Comparison of ENCODE assay signal across 21 cellular contexts in genomic region chr5:169218176-169218575, GRCh38.
"Had no signal": no experiment of that assay in that cellular context is flagged by ENCODE, and none has a peak within 500 bp of the region (broad histone marks: within the 10 kb centered on the region; RNA-seq: fewer than 3 reads in every experiment).

No MANE protein-coding gene starts in this region.

- DNase-seq: activated CD4-positive, alpha-beta memory T cell treated with anti-CD3 and anti-CD28 coated beads, Interleukin-2, amount 10 ng/mL, durations not matched to agents 7 days and 5 days; activated CD4-positive, alpha-beta T cell treated with anti-CD3 and anti-CD28 coated beads for 36 hours; activated CD8-positive, alpha-beta memory T cell treated with anti-CD3 and anti-CD28 coated beads, Interleukin-2, amount 10 ng/mL, durations not matched to agents 7 days and 5 days; activated naive CD4-positive, alpha-beta T cell treated with Interleukin-2 at 50 U/mL for 16 hours; activated naive CD8-positive, alpha-beta T cell treated with anti-CD3 and anti-CD28 coated beads, Interleukin-2, amount 10 ng/mL, durations not matched to agents 7 days and 5 days; amygdala; colonic mucosa; gastrocnemius medialis; head of caudate nucleus; kidney glomerular epithelial cell; left ventricle myocardium superior; naive B cell; pancreas; sigmoid colon; stimulated activated CD4-positive, alpha-beta T cell treated with anti-CD3 and anti-CD28 coated beads, Interleukin-4, amount 100 ng/mL, for 4 hours had no signal

- ATAC-seq: activated CD4-positive, alpha-beta T cell treated with anti-CD3 and anti-CD28 coated beads for 36 hours; activated CD8-positive, alpha-beta memory T cell treated with anti-CD3 and anti-CD28 coated beads, Interleukin-2, amount 10 ng/mL, durations not matched to agents 7 days and 5 days; body of pancreas; gastrocnemius medialis; left ventricle myocardium superior; stimulated activated memory B cell treated with anti-CD40 and anti-IgM and Interleukin-4, amounts not matched to agents 10 μg/mL and 1 μg/mL and 100 μg/mL, for 72 hours; WTC11 had no signal

- H3K4me3 ChIP-seq: body of pancreas, colonic mucosa, gastrocnemius medialis, pancreas, sigmoid colon, thyroid gland had no signal

- H3K27ac Mint-ChIP-seq: activated CD4-positive, alpha-beta memory T cell treated with anti-CD3 and anti-CD28 coated beads, Interleukin-2, amount 10 ng/mL, durations not matched to agents 7 days and 5 days; activated CD4-positive, alpha-beta T cell treated with anti-CD3 and anti-CD28 coated beads for 36 hours; activated CD8-positive, alpha-beta memory T cell treated with anti-CD3 and anti-CD28 coated beads, Interleukin-2, amount 10 ng/mL, durations not matched to agents 7 days and 5 days; activated naive CD8-positive, alpha-beta T cell treated with anti-CD3 and anti-CD28 coated beads, Interleukin-2, amount 10 ng/mL, durations not matched to agents 7 days and 5 days; naive B cell; stimulated activated memory B cell treated with anti-CD40 and anti-IgM and Interleukin-4, amounts not matched to agents 10 μg/mL and 1 μg/mL and 100 μg/mL, for 72 hours; T-helper 2 cell treated with Interferon-gamma antibody and Interleukin-4, amounts not matched to agents 5 μg/mL and 100 μg/mL, for 36 hours; WTC11 had no signal

- H3K27ac ChIP-seq: body of pancreas, colonic mucosa, gastrocnemius medialis, neutrophil, pancreas, sigmoid colon, thyroid gland had no signal

- H3K9me3 Mint-ChIP-seq: activated CD4-positive, alpha-beta memory T cell treated with anti-CD3 and anti-CD28 coated beads, Interleukin-2, amount 10 ng/mL, durations not matched to agents 7 days and 5 days; activated naive CD8-positive, alpha-beta T cell treated with anti-CD3 and anti-CD28 coated beads, Interleukin-2, amount 10 ng/mL, durations not matched to agents 7 days and 5 days; T-helper 2 cell treated with Interferon-gamma antibody and Interleukin-4, amounts not matched to agents 5 μg/mL and 100 μg/mL, for 36 hours; WTC11 had no signal

- H3K4me1 Mint-ChIP-seq: activated CD4-positive, alpha-beta memory T cell treated with anti-CD3 and anti-CD28 coated beads, Interleukin-2, amount 10 ng/mL, durations not matched to agents 7 days and 5 days; activated CD4-positive, alpha-beta T cell treated with anti-CD3 and anti-CD28 coated beads for 36 hours; activated CD8-positive, alpha-beta memory T cell treated with anti-CD3 and anti-CD28 coated beads, Interleukin-2, amount 10 ng/mL, durations not matched to agents 7 days and 5 days; activated naive CD8-positive, alpha-beta T cell treated with anti-CD3 and anti-CD28 coated beads, Interleukin-2, amount 10 ng/mL, durations not matched to agents 7 days and 5 days; naive B cell; stimulated activated memory B cell treated with anti-CD40 and anti-IgM and Interleukin-4, amounts not matched to agents 10 μg/mL and 1 μg/mL and 100 μg/mL, for 72 hours; WTC11 had no signal

- H3K27me3 Mint-ChIP-seq: activated CD4-positive, alpha-beta memory T cell treated with anti-CD3 and anti-CD28 coated beads, Interleukin-2, amount 10 ng/mL, durations not matched to agents 7 days and 5 days; activated CD8-positive, alpha-beta memory T cell treated with anti-CD3 and anti-CD28 coated beads, Interleukin-2, amount 10 ng/mL, durations not matched to agents 7 days and 5 days; activated naive CD8-positive, alpha-beta T cell treated with anti-CD3 and anti-CD28 coated beads, Interleukin-2, amount 10 ng/mL, durations not matched to agents 7 days and 5 days; stimulated activated memory B cell treated with anti-CD40 and anti-IgM and Interleukin-4, amounts not matched to agents 10 μg/mL and 1 μg/mL and 100 μg/mL, for 72 hours had no signal

- H3K36me3 Mint-ChIP-seq: activated CD8-positive, alpha-beta memory T cell treated with anti-CD3 and anti-CD28 coated beads, Interleukin-2, amount 10 ng/mL, durations not matched to agents 7 days and 5 days; activated naive CD8-positive, alpha-beta T cell treated with anti-CD3 and anti-CD28 coated beads, Interleukin-2, amount 10 ng/mL, durations not matched to agents 7 days and 5 days; naive B cell; stimulated activated memory B cell treated with anti-CD40 and anti-IgM and Interleukin-4, amounts not matched to agents 10 μg/mL and 1 μg/mL and 100 μg/mL, for 72 hours; WTC11 had no signal

- H3K4me3 Mint-ChIP-seq: activated CD4-positive, alpha-beta memory T cell treated with anti-CD3 and anti-CD28 coated beads, Interleukin-2, amount 10 ng/mL, durations not matched to agents 7 days and 5 days; activated CD4-positive, alpha-beta T cell treated with anti-CD3 and anti-CD28 coated beads for 36 hours; activated CD8-positive, alpha-beta memory T cell treated with anti-CD3 and anti-CD28 coated beads, Interleukin-2, amount 10 ng/mL, durations not matched to agents 7 days and 5 days; activated naive CD8-positive, alpha-beta T cell treated with anti-CD3 and anti-CD28 coated beads, Interleukin-2, amount 10 ng/mL, durations not matched to agents 7 days and 5 days; naive B cell; stimulated activated memory B cell treated with anti-CD40 and anti-IgM and Interleukin-4, amounts not matched to agents 10 μg/mL and 1 μg/mL and 100 μg/mL, for 72 hours; T-helper 2 cell treated with Interferon-gamma antibody and Interleukin-4, amounts not matched to agents 5 μg/mL and 100 μg/mL, for 36 hours; WTC11 had no signal
